18 cellular contexts compared by ENCODE assay signal in the genomic region with DNA sequence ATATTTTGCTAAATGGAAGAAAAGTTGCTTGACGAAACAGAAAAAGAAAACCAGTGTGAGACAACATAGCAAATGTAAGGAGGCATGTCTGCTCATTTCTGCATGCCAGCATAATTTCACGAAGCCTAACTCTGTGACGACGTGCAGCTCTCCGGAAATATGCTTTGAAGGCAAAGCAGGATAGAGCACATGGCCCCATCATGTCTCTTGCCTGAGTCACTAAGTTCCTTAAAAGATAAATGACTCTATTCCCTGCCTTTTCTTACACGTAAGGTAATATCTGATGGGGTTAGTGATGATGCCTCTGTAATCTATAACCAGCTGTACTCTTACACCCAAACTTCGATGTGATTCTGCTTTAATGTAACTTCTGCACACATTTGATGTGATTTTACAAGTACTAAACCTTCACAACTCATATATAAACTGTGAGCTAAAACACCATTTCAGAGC.
A peak's percentile ranks its signal among the peaks of the same experiment; 100 is the strongest.
DNase-seq lines count a peak whose midpoint lies in the region; ATAC-seq and TF ChIP-seq lines count a peak whose summit lies in the region.
"Had no signal": no experiment of that assay in that cellular context is flagged by ENCODE, and none has a peak within 500 bp of the region (broad histone marks: within the 10 kb centered on the region; RNA-seq: fewer than 3 reads in every experiment).

No MANE protein-coding gene starts in this region.

- peak; percentile 24 for ATAC-seq in left lobe of liver
- ATAC-seq in GM18502 (IDR thresholded peaks at IDR 0.05; ENCODE audit: poor library complexity, unreplicated experiment), result no peak
- no peak for ATAC-seq in HG02610 (IDR thresholded peaks at IDR 0.05; ENCODE audit: unreplicated experiment)
- ATAC-seq: activated CD4-positive, CD25-positive, alpha-beta regulatory T cell treated with anti-CD3 and anti-CD28 coated beads, Interleukin-2, amount 50 U/mL, for 24 hours had no signal

- intact Hi-C loops in esophagus squamous epithelium (cut with DNase I), result no loop called here

- no peaks in the 10 kb centered on the region for H3K79me2 ChIP-seq in Loucy (ENCODE audit: insufficient read depth, low read length)

- no peaks in the 10 kb centered on the region for H3K36me3 ChIP-seq in Loucy (ENCODE audit: insufficient read depth, low read length)
- H3K36me3 ChIP-seq in esophagus squamous epithelium, result no peaks in the 10 kb centered on the region
- H3K36me3 ChIP-seq: HAP-1, right atrium auricular region had no signal

- H3F3A ChIP-seq in Loucy (ENCODE audit: low read depth), result peaks cover 13% of the 10 kb centered on the region

- no peak for TF ChIP-seq POLR2A in esophagus squamous epithelium (IDR thresholded peaks at IDR 0.05)

- H3K27me3 ChIP-seq in Loucy (ENCODE audit: insufficient read depth, low read length, poor library complexity, severe bottlenecking) (no peaks in the 10 kb centered on the region), esophagus squamous epithelium (no peaks in the 10 kb centered on the region)
- H3K27me3 ChIP-seq: right atrium auricular region had no signal

- H3K4me1 ChIP-seq in Loucy (ENCODE audit: insufficient read depth, low read length, poor library complexity, severe bottlenecking) (peaks cover 78% of the 10 kb centered on the region), esophagus squamous epithelium (peaks cover 0 to 11% (median 0%) of the 10 kb centered on the region in 3 donors)
- H3K4me1 ChIP-seq: HAP-1 had no signal

- WGBS in esophagus squamous epithelium, 2 donors, result 59 to 77% methylated on average over 7 of the region's 7 CpGs

- no peak overlapping the region for H3K4me2 ChIP-seq in Loucy (ENCODE audit: low read depth, low read length, poor library complexity, severe bottlenecking)

- H3K9me2 ChIP-seq in Loucy (replicated peaks; ENCODE audit: low read depth, low read length), result no peaks in the 10 kb centered on the region

- TF ChIP-seq CTCF in AG04449 (IDR thresholded peaks at IDR 0.05; ENCODE audit: insufficient read depth, low read length, missing control alignments) (no peak), Loucy (conservative IDR thresholded peaks at IDR 0.05; ENCODE audit: low read length) (no peak), cardiac fibroblast (IDR thresholded peaks at IDR 0.05; ENCODE audit: low read depth, low read length) (no peak), esophagus squamous epithelium (IDR thresholded peaks at IDR 0.05) (no peak)

- CTCF ChIA-PET in AG04449 (lab: Yijun Ruan, JAX), result interaction anchor here (1.0 to 9.3 kb wide), 5 partner anchors 8 to 247 kb away, joined by 3 to 98 read pairs (median 3); no protein-coding TSS in a partner anchor

- peak overlapping the region; percentile 78 for H2AFZ ChIP-seq in Loucy (ENCODE audit: low read length)

- no peaks in the 10 kb centered on the region for H3K9me3 ChIP-seq in Loucy (ENCODE audit: insufficient read depth, low read depth, low read length)
- H3K9me3 ChIP-seq in esophagus squamous epithelium, result no peaks in the 10 kb centered on the region
- H3K9me3 ChIP-seq: HAP-1, right atrium auricular region had no signal

- POLR2A ChIA-PET in AG04449 (lab: Yijun Ruan, JAX), result interaction anchor here (0.8 to 1.1 kb wide), 2 partner anchors 159 to 168 kb away, joined by 3 read pairs; no protein-coding TSS in a partner anchor

- H4K20me1 ChIP-seq in Loucy (ENCODE audit: insufficient read depth, low read length, poor library complexity, severe bottlenecking), result no peaks in the 10 kb centered on the region

- H3K27ac ChIP-seq in esophagus squamous epithelium, result no peak overlapping the region
- H3K27ac ChIP-seq: right atrium auricular region had no signal

- H3K4me3 ChIP-seq in AG04449 (ENCODE audit: low read depth, low read length) (no peak overlapping the region), Loucy (ENCODE audit: low read length, poor library complexity, severe bottlenecking) (no peak overlapping the region), cardiac fibroblast (replicated peaks in 1 of 2; ENCODE audit: low read depth in 2 of 2, low read length in 2 of 2) (no peak overlapping the region), esophagus squamous epithelium (no peak overlapping the region)
- H3K4me3 ChIP-seq: HAP-1, right atrium auricular region had no signal

- DNase-seq in AG04449 (ENCODE audit: low read depth, low spot score) (peak; percentile 68), cardiac fibroblast (ENCODE audit: low read depth in 2 of 2) (peak; percentile 70 to 80), left lobe of liver (ENCODE audit: low spot score) (no peak), esophagus squamous epithelium (lab: John Stamatoyannopoulos, UW) (no peak)
- DNase-seq in activated naive CD4-positive, alpha-beta T cell (lab: John Stamatoyannopoulos, UW), result no peak
- DNase-seq: activated effector memory CD4-positive, alpha-beta T cell treated with anti-CD3 and anti-CD28 coated beads, Interleukin-2, amount 50 U/mL, for 16 hours; anterior cingulate cortex; immature natural killer cell; Kasumi-1; NCI-H146; NCI-H2227 treated with DMSO at 0.1 percent for 48 hours; SHP77 treated with DMSO at 0.1 percent for 48 hours had no signal

- H3K9ac ChIP-seq in Loucy (ENCODE audit: low read depth, low read length, poor library complexity, severe bottlenecking), result peak overlapping the region; percentile 64

Comparison
In these comparisons a context has a peak if more than half of its experiments do, and no peak if none do; other contexts are left out.
1. DNase-seq: peak in AG04449 (single experiment) and cardiac fibroblast (2 of 2); none in left lobe of liver (single experiment), activated naive CD4-positive, alpha-beta T cell (0 of 4) and esophagus squamous epithelium (single experiment).